8 cellular contexts compared by ENCODE assay signal in the genomic region with DNA sequence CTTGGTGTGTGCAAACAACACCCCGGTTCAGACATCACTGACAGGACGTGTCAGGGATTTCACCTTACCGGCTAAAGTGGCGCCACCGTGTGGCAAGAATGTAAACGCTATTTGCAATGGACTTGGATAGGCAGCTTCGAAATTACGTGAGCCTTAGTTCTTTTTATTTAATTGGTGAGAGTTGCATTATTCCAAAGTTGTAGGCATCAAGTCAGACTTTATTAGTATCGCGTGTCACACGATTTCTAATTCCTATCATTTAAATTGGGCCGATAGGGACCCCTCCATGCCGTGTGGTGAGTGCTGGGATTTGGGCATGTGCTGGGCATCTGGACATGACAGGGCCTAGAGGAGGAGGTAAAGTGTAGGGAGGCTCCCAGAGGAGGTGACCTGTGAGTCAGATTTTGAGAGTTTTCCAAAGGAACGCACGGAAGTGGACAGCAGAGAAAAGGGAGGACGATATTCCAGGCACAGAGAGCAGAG. TPM values are rescaled to one million over a fixed set of nuclear protein-coding genes. Genes with fewer than 3 reads are reported as not detected.
DNase-seq lines count a peak whose midpoint lies in the region; ATAC-seq, FAIRE-seq and TF ChIP-seq lines count a peak whose summit lies in the region.

No MANE protein-coding gene starts in this region.

- H3K27ac ChIP-seq in PC-9 (no peak overlapping the region), neural cell (ENCODE audit: low read length) (no peak overlapping the region)

- BruUV-seq in PC-9 (replicated peaks; lab: Mats Ljungman, UMichigan): no TSS peak

- H2AFZ ChIP-seq in PC-9: no peak overlapping the region
- no peak overlapping the region for H2AFZ ChIP-seq in neural cell (ENCODE audit: low read depth, low read length)

- H3K36me3 Mint-ChIP-seq in activated T-cell treated with anti-CD3 and anti-CD28 coated beads, Interleukin-2, amount 50 U/mL, for 4 hours (ENCODE audit: insufficient read depth): no peaks in the 10 kb centered on the region

- peak; percentile 84 to 93 for ATAC-seq in activated T-cell treated with anti-CD3 and anti-CD28 coated beads, Interleukin-2, amount 50 U/mL, for 4 hours
- ATAC-seq in stimulated activated naive CD8-positive, alpha-beta T cell treated with anti-CD3 and anti-CD28 coated beads, Interleukin-15, amount 100 ng/mL, for 72 hours: peak; percentile 90
- no peak for ATAC-seq in HG02981 (IDR thresholded peaks at IDR 0.05; ENCODE audit: unreplicated experiment)

- no peak overlapping the region for H3K9ac ChIP-seq in neural cell (ENCODE audit: low read length)

- H3K9me3 Mint-ChIP-seq in activated T-cell treated with anti-CD3 and anti-CD28 coated beads, Interleukin-2, amount 50 U/mL, for 4 hours: no peaks in the 10 kb centered on the region
- no peaks in the 10 kb centered on the region for H3K9me3 Mint-ChIP-seq in stimulated activated naive CD8-positive, alpha-beta T cell treated with anti-CD3 and anti-CD28 coated beads, Interleukin-15, amount 100 ng/mL, for 72 hours

- peaks cover 13% of the 10 kb centered on the region for H3K27me3 Mint-ChIP-seq in activated T-cell treated with anti-CD3 and anti-CD28 coated beads, Interleukin-2, amount 50 U/mL, for 4 hours (ENCODE audit: low read depth)
- H3K27me3 Mint-ChIP-seq in stimulated activated naive CD8-positive, alpha-beta T cell treated with anti-CD3 and anti-CD28 coated beads, Interleukin-15, amount 100 ng/mL, for 72 hours: peaks cover 5% of the 10 kb centered on the region

- no peaks in the 10 kb centered on the region for H3K79me2 ChIP-seq in PC-9 (ENCODE audit: low read depth)
- H3K79me2 ChIP-seq in neural cell (replicated peaks; ENCODE audit: insufficient read depth, low read length): no peaks in the 10 kb centered on the region

- H3K27me3 ChIP-seq in PC-9 (ENCODE audit: insufficient read depth, low read depth) (no peaks in the 10 kb centered on the region), neural cell (ENCODE audit: insufficient read depth, low read depth, low read length) (no peaks in the 10 kb centered on the region)

- H3K36me3 ChIP-seq in PC-9 (ENCODE audit: low read depth): no peaks in the 10 kb centered on the region
- H3K36me3 ChIP-seq in neural cell (ENCODE audit: insufficient read depth, low read length): no peaks in the 10 kb centered on the region

- no peaks in the 10 kb centered on the region for H3K4me1 Mint-ChIP-seq in activated T-cell treated with anti-CD3 and anti-CD28 coated beads, Interleukin-2, amount 50 U/mL, for 4 hours (ENCODE audit: low read depth)
- H3K4me1 Mint-ChIP-seq in stimulated activated naive CD8-positive, alpha-beta T cell treated with anti-CD3 and anti-CD28 coated beads, Interleukin-15, amount 100 ng/mL, for 72 hours: no peaks in the 10 kb centered on the region

- H4K20me1 ChIP-seq in PC-9 (ENCODE audit: insufficient read depth) (no peaks in the 10 kb centered on the region), neural cell (ENCODE audit: insufficient read depth) (no peaks in the 10 kb centered on the region)

- CTCF ChIA-PET in PC-9 (lab: Charles Lee): no interaction called here

- TF ChIP-seq RAD21 in neural cell (conservative IDR thresholded peaks at IDR 0.05): peak; percentile 75

- DNase-seq in D721Med (ENCODE audit: insufficient read length, low spot score): peak; percentile 62
- peak; percentile 64 for DNase-seq in HT1080 (ENCODE audit: low read depth)
- peak; percentile 63 to 79 for DNase-seq in PC-9
- DNase-seq in activated T-cell treated with anti-CD3 and anti-CD28 coated beads, Interleukin-2, amount 50 U/mL, for 4 hours: peak; percentile 75
- DNase-seq in fibroblast of peridontal ligament (ENCODE audit: extremely low read depth): peak; percentile 76
- peak; percentile 71 to 81 for DNase-seq in stimulated activated naive CD8-positive, alpha-beta T cell treated with anti-CD3 and anti-CD28 coated beads, Interleukin-15, amount 100 ng/mL, for 72 hours

- no peak overlapping the region for H3K4me3 Mint-ChIP-seq in activated T-cell treated with anti-CD3 and anti-CD28 coated beads, Interleukin-2, amount 50 U/mL, for 4 hours
- no peak overlapping the region for H3K4me3 Mint-ChIP-seq in stimulated activated naive CD8-positive, alpha-beta T cell treated with anti-CD3 and anti-CD28 coated beads, Interleukin-15, amount 100 ng/mL, for 72 hours

- no peaks in the 10 kb centered on the region for H3F3A ChIP-seq in PC-9 (ENCODE audit: insufficient read depth, low read depth)
- no peaks in the 10 kb centered on the region for H3F3A ChIP-seq in neural cell (ENCODE audit: insufficient read depth, low read length, poor library complexity, severe bottlenecking)

- H3K9me2 ChIP-seq in PC-9 (ENCODE audit: insufficient read depth) (no peaks in the 10 kb centered on the region), neural cell (ENCODE audit: insufficient read depth, low read length) (no peaks in the 10 kb centered on the region)

- H3K4me3 ChIP-seq in PC-9 (no peak overlapping the region), neural cell (ENCODE audit: low read length) (no peak overlapping the region)

- TF ChIP-seq CTCF in D721Med (IDR thresholded peaks at IDR 0.05; ENCODE audit: insufficient read depth, missing control alignments): peak; percentile 89
- peak; percentile 93 for TF ChIP-seq CTCF in PC-9 (conservative IDR thresholded peaks at IDR 0.05)
- peak; percentile 84 for TF ChIP-seq CTCF in neural cell (IDR thresholded peaks at IDR 0.05; ENCODE audit: poor library complexity, severe bottlenecking)

- intact Hi-C loops in PC-9 (cut with micrococcal nuclease; ENCODE audit: unreplicated experiment): loop anchor here (5.0 to 10.0 kb wide), 2 partner anchors 135 to 337 kb away; a partner anchor contains a TSS

- H3K27ac Mint-ChIP-seq in stimulated activated naive CD8-positive, alpha-beta T cell treated with anti-CD3 and anti-CD28 coated beads, Interleukin-15, amount 100 ng/mL, for 72 hours: no peak overlapping the region

- H3K4me2 ChIP-seq in PC-9 (no peak overlapping the region), neural cell (ENCODE audit: low read length) (no peak overlapping the region)

- no peak for TF ChIP-seq EP300 in neural cell (conservative IDR thresholded peaks at IDR 0.05; ENCODE audit: poor library complexity, severe bottlenecking)

- H3K9me3 ChIP-seq in PC-9 (ENCODE audit: insufficient read depth, low read depth) (no peaks in the 10 kb centered on the region), neural cell (ENCODE audit: low read length) (no peaks in the 10 kb centered on the region)

- no peak for FAIRE-seq in D721Med (lab: Jason Lieb, UNC)

- peaks cover 3% of the 10 kb centered on the region; the same call in 1 of the 2 replicates for H3K4me1 ChIP-seq in PC-9 (replicated peaks; ENCODE audit: insufficient read depth)

- POLR2A ChIA-PET in PC-9 (lab: Charles Lee; ENCODE audit: unreplicated experiment): no interaction called here

TF ChIP-seq in neural cell, 6 proteins besides CTCF, POLR2A, EP300 and RAD21:
- TF ChIP-seq TAF1 (IDR thresholded peaks at IDR 0.05; ENCODE audit: low read depth) (no peak), POLR2AphosphoS5 (IDR thresholded peaks at IDR 0.05) (no peak), MXI1 (conservative IDR thresholded peaks at IDR 0.05; ENCODE audit: poor library complexity, severe bottlenecking) (no peak), SMC3 (conservative IDR thresholded peaks at IDR 0.05; ENCODE audit: poor library complexity) (peak; percentile 85), EZH2 (IDR thresholded peaks at IDR 0.05; ENCODE audit: borderline replicate concordance, insufficient read depth, low read length, poor library complexity, severe bottlenecking) (no peak)

RNA-seq across cellular contexts. Expression of a gene that starts 14.5 kb away (rescaled TPM):
- 15.1 and 23.8 TPM in 2 replicates for total RNA-seq in HT1080 (2014; rRNA removed; shearing (Covaris generic))
- polyA plus RNA-seq in HT1080 (2015; cell fraction: cytosol; rRNA removed): 17.3 and 17.4 TPM in 2 replicates
- polyA plus RNA-seq in HT1080 (2015; cell fraction: nucleus; rRNA removed): 22.0 and 26.9 TPM in 2 replicates
- 32.2 and 35.7 TPM in 2 replicates for total RNA-seq in PC-9 (2021)
- 10 to 100 TPM in 2 of 3 donors, 1 to 10 TPM in 1; 7.5 to 15.4 (median 15.1) TPM for total RNA-seq in activated T-cell treated with anti-CD3 and anti-CD28 coated beads, Interleukin-2, amount 50 U/mL, for 4 hours
- 5.2 and 5.3 TPM in 2 replicates for polyA plus RNA-seq in neural cell
- 6.8 and 8.6 TPM in 2 replicates for polyA minus RNA-seq in neural cell

RNA-seq across cellular contexts. Expression of a gene that starts 38.3 kb away (rescaled TPM):
- 60.4 and 60.9 TPM in 2 replicates for total RNA-seq in HT1080 (2014; rRNA removed; shearing (Covaris generic))
- 53.0 and 58.5 TPM in 2 replicates for polyA plus RNA-seq in HT1080 (2015; cell fraction: cytosol; rRNA removed)
- 90.5 and 103 TPM in 2 replicates for polyA plus RNA-seq in HT1080 (2015; cell fraction: nucleus; rRNA removed)
- 50.3 and 51.1 TPM in 2 replicates for total RNA-seq in PC-9 (2021)
- 10 to 100 TPM; 42.8 to 47.2 (median 46.2) TPM for total RNA-seq in activated T-cell treated with anti-CD3 and anti-CD28 coated beads, Interleukin-2, amount 50 U/mL, for 4 hours
- polyA plus RNA-seq in neural cell: 103 and 104 TPM in 2 replicates
- 52.9 and 56.0 TPM in 2 replicates for polyA minus RNA-seq in neural cell

RNA-seq across cellular contexts. Expression of a gene that starts 39.7 kb away (rescaled TPM):
- total RNA-seq in HT1080 (2014; rRNA removed; shearing (Covaris generic)): not detected in 2 replicates
- not detected in 2 replicates for polyA plus RNA-seq in HT1080 (2015; cell fraction: cytosol; rRNA removed)
- polyA plus RNA-seq in HT1080 (2015; cell fraction: nucleus; rRNA removed): not detected in 2 replicates
- total RNA-seq in PC-9 (2021): not detected in 2 replicates
- not detected for total RNA-seq in activated T-cell treated with anti-CD3 and anti-CD28 coated beads, Interleukin-2, amount 50 U/mL, for 4 hours
- not detected in 2 replicates for polyA plus RNA-seq in neural cell
- polyA minus RNA-seq in neural cell: not detected in 2 replicates

RNA-seq across cellular contexts. Expression of a gene that starts 56.2 kb away (rescaled TPM):
- total RNA-seq in HT1080 (2014; rRNA removed; shearing (Covaris generic)): 67.0 and 129 TPM in 2 replicates
- 97.9 and 111 TPM in 2 replicates for polyA plus RNA-seq in HT1080 (2015; cell fraction: cytosol; rRNA removed)
- polyA plus RNA-seq in HT1080 (2015; cell fraction: nucleus; rRNA removed): 40.6 and 44.3 TPM in 2 replicates
- 48.0 and 75.7 TPM in 2 replicates for total RNA-seq in PC-9 (2021)
- total RNA-seq in activated T-cell treated with anti-CD3 and anti-CD28 coated beads, Interleukin-2, amount 50 U/mL, for 4 hours: 100 to 1,000 TPM; 147 to 157 (median 157) TPM
- polyA plus RNA-seq in neural cell: 42.6 and 53.3 TPM in 2 replicates
- polyA minus RNA-seq in neural cell: 24.3 and 35.8 TPM in 2 replicates
